In genomic region chr2:152228215-152228614, GRCh38 we compare ENCODE assay signal across 15 cellular contexts. TPM values are rescaled to one million over a fixed set of nuclear protein-coding genes. Genes with fewer than 3 reads are reported as not detected.
DNase-seq lines count a peak whose midpoint lies in the region; ATAC-seq and TF ChIP-seq lines count a peak whose summit lies in the region.
"Had no signal": no experiment of that assay in that cellular context is flagged by ENCODE, and none has a peak within 500 bp of the region (broad histone marks: within the 10 kb centered on the region; RNA-seq: fewer than 3 reads in every experiment).

No MANE protein-coding gene starts in this region.

- H3K9ac ChIP-seq in fibroblast of lung (ENCODE audit: insufficient read depth, low read length) (no peak overlapping the region), trophoblast cell (ENCODE audit: low read length) (no peak overlapping the region)

- no peaks in the 10 kb centered on the region for H3K36me3 ChIP-seq in left ventricle myocardium inferior
- no peaks in the 10 kb centered on the region for H3K36me3 ChIP-seq in fibroblast of lung (ENCODE audit: control insufficient read depth, insufficient read depth, low read length)
- no peaks in the 10 kb centered on the region for H3K36me3 ChIP-seq in trophoblast cell (ENCODE audit: control insufficient read depth in 1 of 2, insufficient read depth in 2 of 2, low read length in 2 of 2)
- H3K36me3 ChIP-seq in aorta (ENCODE audit: control insufficient read depth in 1 of 2, insufficient read depth in 2 of 2, low read length in 1 of 2) = no peaks in the 10 kb centered on the region
- H3K36me3 ChIP-seq: colonic mucosa had no signal

- intact Hi-C loops in Right ventricle myocardium superior (cut with DNase I) = no loop called here
- intact Hi-C loops in left ventricle myocardium inferior (cut with micrococcal nuclease) = no loop called here
- intact Hi-C loops in aorta (cut with DNase I) = loop anchor here in 1 of 2 donors (10.0 kb wide), 1 partner anchor 177 kb away; no protein-coding TSS in a partner anchor

- H4K12ac ChIP-seq in trophoblast cell (ENCODE audit: low read depth, low read length) = no peak overlapping the region

- H2AK5ac ChIP-seq in trophoblast cell (ENCODE audit: low read length) = no peak overlapping the region

- no CpG with 5 or more reads among the region's 2 CpGs for WGBS in trophoblast cell (ENCODE audit: extremely low coverage, insufficient coverage, insufficient read length)
- 33 to 36% methylated on average over 2 of the region's 2 CpGs for WGBS in aorta, 2 donors

- no peaks in the 10 kb centered on the region for H3K4me1 Mint-ChIP-seq in T-helper 2 cell treated with Interferon-gamma antibody and Interleukin-4, amounts not matched to agents 5 μg/mL and 100 μg/mL, for 36 hours (ENCODE audit: low read depth)
- H3K4me1 Mint-ChIP-seq: activated B cell treated with CpG ODN at 0.5 μM for 24 hours had no signal

- no peak overlapping the region for H3K27ac Mint-ChIP-seq in T-helper 2 cell treated with Interferon-gamma antibody and Interleukin-4, amounts not matched to agents 5 μg/mL and 100 μg/mL, for 36 hours
- H3K27ac Mint-ChIP-seq: activated B cell treated with CpG ODN at 0.5 μM for 24 hours had no signal

- H3K14ac ChIP-seq in trophoblast cell (ENCODE audit: low read length) = no peak overlapping the region

- peak overlapping the region; percentile 92 for H2BK5ac ChIP-seq in trophoblast cell (ENCODE audit: low read depth, low read length, poor library complexity)

- TF ChIP-seq CTCF in left ventricle myocardium inferior (IDR thresholded peaks at IDR 0.05; ENCODE audit: borderline replicate concordance) (no peak), fibroblast of lung (conservative IDR thresholded peaks at IDR 0.05 in 1 of 2, IDR thresholded peaks at IDR 0.05 in 1 of 2; ENCODE audit: low read depth in 1 of 2, low read length in 2 of 2) (no peak)

- H3K27me3 Mint-ChIP-seq in T-helper 2 cell treated with Interferon-gamma antibody and Interleukin-4, amounts not matched to agents 5 μg/mL and 100 μg/mL, for 36 hours (ENCODE audit: low read depth) = peaks cover 12% of the 10 kb centered on the region

- H3K4me2 ChIP-seq in fibroblast of lung (ENCODE audit: extremely low read depth, insufficient read depth, low read length) = peak overlapping the region; percentile 59
- no peak overlapping the region for H3K4me2 ChIP-seq in trophoblast cell (ENCODE audit: low read length)

- H3K4me1 ChIP-seq in left ventricle myocardium inferior (peaks cover 12% of the 10 kb centered on the region), fibroblast of lung (ENCODE audit: control insufficient read depth, extremely low read depth, insufficient read depth, low read length) (peaks cover 3% of the 10 kb centered on the region), trophoblast cell (ENCODE audit: control insufficient read depth in 1 of 2, insufficient read depth in 2 of 2, low read length in 2 of 2) (no peaks in the 10 kb centered on the region), aorta (ENCODE audit: control insufficient read depth in 1 of 2, insufficient read depth in 2 of 2, low read length in 2 of 2) (peaks cover 5% of the 10 kb centered on the region in 2 donors)
- H3K4me1 ChIP-seq: colonic mucosa had no signal

- H3K18ac ChIP-seq in trophoblast cell (ENCODE audit: low read length) = no peak overlapping the region

- H2AFZ ChIP-seq in fibroblast of lung (ENCODE audit: low read length) (peak overlapping the region; percentile 52), trophoblast cell (ENCODE audit: insufficient read depth, low read length, poor library complexity) (no peak overlapping the region)

- H4K20me1 ChIP-seq in fibroblast of lung (ENCODE audit: control insufficient read depth, extremely low read depth, insufficient read depth, low read length) = no peaks in the 10 kb centered on the region

- no peak overlapping the region for H3K4me3 ChIP-seq in left ventricle myocardium inferior
- H3K4me3 ChIP-seq in fibroblast of lung (replicated peaks in 1 of 4; ENCODE audit: control extremely low read depth in 1 of 4, insufficient read depth in 1 of 4, low read depth in 3 of 4, low read length in 4 of 4) = no peak overlapping the region
- H3K4me3 ChIP-seq in trophoblast cell (ENCODE audit: low read depth, low read length) = no peak overlapping the region
- no peak overlapping the region for H3K4me3 ChIP-seq in aorta (ENCODE audit: low read length in 2 of 2)
- H3K4me3 ChIP-seq: colonic mucosa had no signal

- no peaks in the 10 kb centered on the region for H3K9me3 ChIP-seq in left ventricle myocardium inferior (replicated peaks)
- H3K9me3 ChIP-seq in fibroblast of lung (ENCODE audit: control insufficient read depth, insufficient read depth, low read depth, low read length) = no peaks in the 10 kb centered on the region
- H3K9me3 ChIP-seq in trophoblast cell (ENCODE audit: insufficient read depth, low read depth, low read length) = no peaks in the 10 kb centered on the region
- no peaks in the 10 kb centered on the region for H3K9me3 ChIP-seq in aorta (ENCODE audit: control insufficient read depth, low read length)
- H3K9me3 ChIP-seq: colonic mucosa had no signal

- DNase-seq in Right ventricle myocardium superior (no peak), left ventricle myocardium inferior (no peak), fibroblast of lung (ENCODE audit: low read depth in 2 of 2) (peak; percentile 8 to 49), trophoblast cell (peak in 1 of 2 donors; percentile 85), aorta (no peak), NCI-H345 treated with DMSO at 0.1 percent for 48 hours (lab: John Stamatoyannopoulos, UW; ENCODE audit: unreplicated experiment) (no peak), kidney glomerular epithelial cell (lab: John Stamatoyannopoulos, UW) (no peak)
- no peak for DNase-seq in T-helper 2 cell treated with Interferon-gamma antibody and Interleukin-4, amounts not matched to agents 5 μg/mL and 100 μg/mL, for 36 hours (ENCODE audit: low spot score)
- DNase-seq: activated B cell treated with CpG ODN at 0.5 μM for 24 hours; anterior cingulate cortex; colonic mucosa; hypothalamus; NK-92 treated with Interleukin-12 subunit alpha and Interleukin-12 subunit beta, amount 100 ng/mL, for 24 hours; RPMI8226 had no signal

- no peak overlapping the region for H3K4me3 Mint-ChIP-seq in T-helper 2 cell treated with Interferon-gamma antibody and Interleukin-4, amounts not matched to agents 5 μg/mL and 100 μg/mL, for 36 hours
- H3K4me3 Mint-ChIP-seq: activated B cell treated with CpG ODN at 0.5 μM for 24 hours had no signal

- H4K8ac ChIP-seq in trophoblast cell (ENCODE audit: low read depth, low read length) = no peak overlapping the region

- H3K27me3 ChIP-seq in left ventricle myocardium inferior (ENCODE audit: low read depth) (no peaks in the 10 kb centered on the region), fibroblast of lung (ENCODE audit: control insufficient read depth, insufficient read depth, low read length) (no peaks in the 10 kb centered on the region), trophoblast cell (ENCODE audit: insufficient read depth, low read length) (no peaks in the 10 kb centered on the region), aorta (ENCODE audit: control insufficient read depth in 1 of 2, insufficient read depth in 2 of 2, low read length in 1 of 2) (no peaks in the 10 kb centered on the region)
- H3K27me3 ChIP-seq: colonic mucosa had no signal

- ATAC-seq in Right ventricle myocardium superior (ENCODE audit: poor library complexity) (peak; percentile 46), aorta (ENCODE audit: low FRiP score) (peak; percentile 36)
- ATAC-seq: HCT116 had no signal

- H3K79me1 ChIP-seq in trophoblast cell (ENCODE audit: low read length) = peaks cover 7% of the 10 kb centered on the region

- peak overlapping the region; percentile 94 for H2BK120ac ChIP-seq in trophoblast cell (ENCODE audit: insufficient read depth, low read length, poor library complexity)

- no peaks in the 10 kb centered on the region for H3K36me3 Mint-ChIP-seq in T-helper 2 cell treated with Interferon-gamma antibody and Interleukin-4, amounts not matched to agents 5 μg/mL and 100 μg/mL, for 36 hours (ENCODE audit: low read depth)

- H3K27ac ChIP-seq in left ventricle myocardium inferior (replicated peaks) (no peak overlapping the region), fibroblast of lung (ENCODE audit: insufficient read depth, low read length) (no peak overlapping the region), trophoblast cell (ENCODE audit: low read depth, low read length) (peak overlapping the region; percentile 51), aorta (ENCODE audit: low read depth in 1 of 2, low read length in 2 of 2) (peak overlapping the region; percentile 30 to 85)
- H3K27ac ChIP-seq: colonic mucosa had no signal

- peak overlapping the region; percentile 89 for H4K91ac ChIP-seq in trophoblast cell (ENCODE audit: low read depth, low read length)

- H3K4ac ChIP-seq in trophoblast cell (ENCODE audit: low read depth, low read length) = no peak overlapping the region

- H2BK12ac ChIP-seq in trophoblast cell (ENCODE audit: low read length) = no peak overlapping the region

- H3K79me2 ChIP-seq in fibroblast of lung (ENCODE audit: control insufficient read depth, insufficient read depth, low read length) = no peaks in the 10 kb centered on the region
- no peaks in the 10 kb centered on the region for H3K79me2 ChIP-seq in trophoblast cell (ENCODE audit: control insufficient read depth, insufficient read depth, low read length, poor library complexity)

- no peaks in the 10 kb centered on the region for H3K9me3 Mint-ChIP-seq in T-helper 2 cell treated with Interferon-gamma antibody and Interleukin-4, amounts not matched to agents 5 μg/mL and 100 μg/mL, for 36 hours
- H3K9me3 Mint-ChIP-seq: activated B cell treated with CpG ODN at 0.5 μM for 24 hours had no signal

- H3K23ac ChIP-seq in trophoblast cell (ENCODE audit: low read length) = no peak overlapping the region

RNA-seq across cellular contexts. Expression of gene STAM2, which starts 52.7 kb away (rescaled TPM):
- 22.6 TPM for total RNA-seq in Right ventricle myocardium superior
- total RNA-seq in left ventricle myocardium inferior = 27.8 TPM
- total RNA-seq in fibroblast of lung = 38.0 and 43.3 TPM in 2 replicates
- 30.5 and 44.2 TPM in 2 replicates for polyA plus RNA-seq in fibroblast of lung
- 16.4 and 23.8 TPM in 2 replicates for polyA plus RNA-seq in fibroblast of lung (2012)
- polyA minus RNA-seq in fibroblast of lung (ENCODE audit: low replicate concordance) = 12.5 and 14.6 TPM in 2 replicates
- polyA plus RNA-seq in trophoblast cell (2013) = 18.7 and 19.3 TPM in 2 replicates
- total RNA-seq in aorta = 10 to 100 TPM; 46.2 to 46.8 TPM
- 10 to 100 TPM; 10.3 to 15.3 TPM for polyA plus RNA-seq in aorta

Comparison
In these comparisons a context has a peak if more than half of its experiments do, and no peak if none do; other contexts are left out.
1. DNase-seq: peak in fibroblast of lung (2 of 2); none in Right ventricle myocardium superior (single experiment), left ventricle myocardium inferior (single experiment), aorta (0 of 2), NCI-H345 treated with DMSO at 0.1 percent for 48 hours (single experiment), T-helper 2 cell treated with Interferon-gamma antibody and Interleukin-4, amounts not matched to agents 5 μg/mL and 100 μg/mL, for 36 hours (single experiment) and kidney glomerular epithelial cell (single experiment).
2. H3K27ac ChIP-seq: peak in trophoblast cell (single experiment) and aorta (2 of 2); none in left ventricle myocardium inferior (single experiment) and fibroblast of lung (single experiment).